ENCODE assay signal across 2 cellular contexts in genomic region chr14:102584871-102585869, GRCh38.
TF ChIP-seq lines count a peak whose summit lies in the region.

No MANE protein-coding gene starts in this region.

TF ChIP-seq in IMR-90, 13 proteins besides CTCF, POLR2A, EP300 and RAD21:
- TF ChIP-seq NFE2L2 (IDR thresholded peaks at IDR 0.05; ENCODE audit: low read depth, low read length) (no peak), MAFK (IDR thresholded peaks at IDR 0.05; ENCODE audit: low read depth, low read length) (no peak), MAZ (IDR thresholded peaks at IDR 0.05; ENCODE audit: borderline replicate concordance, low read depth, low read length) (no peak), FOS (IDR thresholded peaks at IDR 0.05; ENCODE audit: low read depth, low read length) (no peak), BHLHE40 (IDR thresholded peaks at IDR 0.05; ENCODE audit: low read depth, low read length) (no peak), MXI1 (IDR thresholded peaks at IDR 0.05; ENCODE audit: borderline replicate concordance, low read depth, low read length) (no peak), RCOR1 (IDR thresholded peaks at IDR 0.05; ENCODE audit: insufficient replicate concordance, low read length) (no peak), CHD1 (IDR thresholded peaks at IDR 0.05; ENCODE audit: low read depth, low read length) (no peak), SMC3 (IDR thresholded peaks at IDR 0.05; ENCODE audit: low read depth, low read length) (no peak), CEBPB (IDR thresholded peaks at IDR 0.05; ENCODE audit: low read depth, low read length) (no peak), ELK1 (IDR thresholded peaks at IDR 0.05; ENCODE audit: borderline replicate concordance, low read depth, low read length) (no peak), RFX5 (IDR thresholded peaks at IDR 0.05; ENCODE audit: low read depth, low read length) (no peak), USF2 (IDR thresholded peaks at IDR 0.05; ENCODE audit: low read depth, low read length) (no peak)

TF ChIP-seq in K562, 482 proteins besides CTCF, POLR2A, EP300 and RAD21 (continues in another document):
- TF ChIP-seq HSF4 (CRISPR knock-in tag; IDR thresholded peaks at IDR 0.05; ENCODE audit: borderline replicate concordance) (no peak), CTBP1 (IDR thresholded peaks at IDR 0.05; ENCODE audit: borderline replicate concordance) (peak; percentile 40; the same call in 1 of the 2 replicates), SIRT6 (IDR thresholded peaks at IDR 0.05; ENCODE audit: low read depth, low read length) (no peak), ZFX (CRISPR knock-in tag; IDR thresholded peaks at IDR 0.05) (peak; percentile 48; the same call in 1 of the 2 replicates), ZNF398 (CRISPR knock-in tag; IDR thresholded peaks at IDR 0.05) (no peak), PHF8 (IDR thresholded peaks at IDR 0.05; ENCODE audit: borderline replicate concordance, low read length) (peak; percentile 18; the same call in 1 of the 2 replicates), ZNF175 (CRISPR knock-in tag; IDR thresholded peaks at IDR 0.05; ENCODE audit: low read depth) (peak; percentile 59; the same call in 1 of the 2 replicates), SMARCA4 (IDR thresholded peaks at IDR 0.05) (0 out of 2 replicates have a peak, but pooled peaks have one; percentile 25), E2F6 (IDR thresholded peaks at IDR 0.05; ENCODE audit: borderline replicate concordance in 1 of 2, extremely low read depth in 1 of 2, insufficient read depth in 1 of 2, insufficient read length in 1 of 2, low read depth in 1 of 2, low read length in 1 of 2, poor library complexity in 1 of 2, severe bottlenecking in 1 of 2) (peak in 1 of 2 experiments; percentile 26), MTA3 (IDR thresholded peaks at IDR 0.05; ENCODE audit: borderline replicate concordance) (peak; percentile 46; the same call in 1 of the 2 replicates), PBX2 (CRISPR knock-in tag; IDR thresholded peaks at IDR 0.05; ENCODE audit: low read depth) (no peak), PBX2 (tag; conservative IDR thresholded peaks at IDR 0.05; ENCODE audit: low read depth) (no peak), XRCC3 (IDR thresholded peaks at IDR 0.05) (no peak), LCOR (CRISPR knock-in tag; IDR thresholded peaks at IDR 0.05) (0 out of 2 replicates have a peak, but pooled peaks have one; percentile 25), DPF2 (IDR thresholded peaks at IDR 0.05) (0 out of 2 replicates have a peak, but pooled peaks have one; percentile 17), YY1 (IDR thresholded peaks at IDR 0.05; ENCODE audit: borderline replicate concordance in 1 of 3, control insufficient read depth in 1 of 3, extremely low read depth in 1 of 3, insufficient read depth in 3 of 3, insufficient read length in 1 of 3, insufficient replicate concordance in 2 of 3, low read depth in 1 of 3, low read length in 2 of 3) (peak in 1 of 3 experiments; percentile 23), L3MBTL2 (IDR thresholded peaks at IDR 0.05) (peak; percentile 60), BCOR (IDR thresholded peaks at IDR 0.05) (no peak), RBFOX2 (IDR thresholded peaks at IDR 0.05; ENCODE audit: low read depth, low read length) (peak; percentile 46; the same call in 1 of the 2 replicates), ZNF592 (IDR thresholded peaks at IDR 0.05) (peak; percentile 81), VEZF1 (CRISPR knock-in tag; IDR thresholded peaks at IDR 0.05) (peak; percentile 74), FOS (IDR thresholded peaks at IDR 0.05; ENCODE audit: extremely low read depth, insufficient read length) (no peak), MGA (IDR thresholded peaks at IDR 0.05) (peak; percentile 69), CBX5 (IDR thresholded peaks at IDR 0.05; ENCODE audit: borderline replicate concordance, low read depth) (no peak), ARHGAP35 (IDR thresholded peaks at IDR 0.05; ENCODE audit: partially characterized antibody) (no peak)
